Comparison of ENCODE assay signal across 8 cellular contexts in genomic region chr22:21569459-21570161, GRCh38. TPM values are rescaled to one million over a fixed set of nuclear protein-coding genes. Genes with fewer than 3 reads are reported as not detected.
DNase-seq lines count a peak whose midpoint lies in the region; ATAC-seq, FAIRE-seq and TF ChIP-seq lines count a peak whose summit lies in the region.

No MANE protein-coding gene starts in this region.

- H3K4me1 ChIP-seq in A673 (ENCODE audit: insufficient read depth, low read length, poor library complexity, severe bottlenecking) (peaks cover 19% of the 10 kb centered on the region), keratinocyte (ENCODE audit: control insufficient read depth, extremely low read depth, insufficient read depth, low read length) (peaks cover 40% of the 10 kb centered on the region)

- peaks cover 18% of the 10 kb centered on the region for H3K9me1 ChIP-seq in keratinocyte (ENCODE audit: control insufficient read depth, extremely low read depth, insufficient read depth, low read length)

- peak overlapping the region; percentile 97 for H3K4me2 ChIP-seq in keratinocyte (ENCODE audit: control insufficient read depth, extremely low read depth, insufficient read depth, low read depth, low read length)

- H3K9ac ChIP-seq in keratinocyte (ENCODE audit: control insufficient read depth, extremely low read depth, insufficient read depth, low read length) = peak overlapping the region; percentile 98

- H3K9me3 ChIP-seq in A673 (ENCODE audit: low read depth, low read length, poor library complexity, severe bottlenecking) = no peaks in the 10 kb centered on the region
- no peaks in the 10 kb centered on the region for H3K9me3 ChIP-seq in keratinocyte (ENCODE audit: control insufficient read depth, low read depth, low read length)

- peaks cover 54% of the 10 kb centered on the region for H4K20me1 ChIP-seq in keratinocyte (ENCODE audit: control insufficient read depth, extremely low read depth, insufficient read depth, low read length)

- H3K36me3 ChIP-seq in A673 (ENCODE audit: insufficient read depth, low read length, poor library complexity, severe bottlenecking) (no peaks in the 10 kb centered on the region), H7 (replicated peaks; ENCODE audit: control insufficient read depth, insufficient read depth, low read length) (peaks cover 3% of the 10 kb centered on the region), keratinocyte (ENCODE audit: control insufficient read depth in 2 of 2, extremely low read depth in 1 of 2, insufficient read depth in 2 of 2, low read length in 2 of 2) (peaks cover 5 to 23% of the 10 kb centered on the region in 2 experiments)

- H3K27me3 ChIP-seq in A673 (replicated peaks; ENCODE audit: insufficient read depth, low read depth, low read length, poor library complexity) (no peaks in the 10 kb centered on the region), H7 (ENCODE audit: control insufficient read depth, insufficient read depth, low read length) (no peaks in the 10 kb centered on the region), keratinocyte (ENCODE audit: control insufficient read depth, extremely low read depth, insufficient read depth, low read length) (no peaks in the 10 kb centered on the region)

- no peak overlapping the region for H2AFZ ChIP-seq in keratinocyte (ENCODE audit: control insufficient read depth, low read length)

- CTCF ChIA-PET in A673 (lab: Charles Lee) = interaction anchor here (0.7 kb wide), 1 partner anchor 1019 kb away, joined by 6 read pairs; no protein-coding TSS in a partner anchor

- H3K79me2 ChIP-seq in keratinocyte (ENCODE audit: control insufficient read depth, insufficient read depth, low read length) = peaks cover 70% of the 10 kb centered on the region

- BruUV-seq in A673 (replicated peaks; lab: Mats Ljungman, UMichigan) = TSS peak; percentile 31

- H3K27ac ChIP-seq in A673 (ENCODE audit: low read depth, low read length, poor library complexity, severe bottlenecking) (peak overlapping the region; percentile 99), VCaP (peak overlapping the region; percentile 98), keratinocyte (ENCODE audit: control insufficient read depth, insufficient read depth, low read length) (no peak overlapping the region)

- peak overlapping the region; percentile 97 for H3K4me3 ChIP-seq in A673 (ENCODE audit: low read depth, low read length, poor library complexity, severe bottlenecking)
- H3K4me3 ChIP-seq in H7 (ENCODE audit: insufficient read depth, low read depth, low read length) = no peak overlapping the region; the same call in 1 of the 2 replicates
- peak overlapping the region; percentile 20 to 83 (median 79) for H3K4me3 ChIP-seq in keratinocyte (ENCODE audit: control insufficient read depth in 2 of 3, extremely low read depth in 1 of 3, insufficient read depth in 2 of 3, low read depth in 1 of 3, low read length in 3 of 3)

- dilution Hi-C loops in keratinocyte (cut with MboI; ENCODE audit: extremely low pct_ligation_motif_present, low sequenced_read_pairs) = no loop called here

- no peak for FAIRE-seq in keratinocyte (lab: Jason Lieb, UNC)

- TF ChIP-seq CTCF in A673 (conservative IDR thresholded peaks at IDR 0.05; ENCODE audit: low read depth, low read length) (no peak), VCaP (conservative IDR thresholded peaks at IDR 0.05) (no peak), keratinocyte (optimal IDR thresholded peaks at IDR 0.05 in 1 of 3, IDR thresholded peaks at IDR 0.05 in 1 of 3, conservative IDR thresholded peaks at IDR 0.05 in 1 of 3; ENCODE audit: extremely low read depth in 1 of 3, insufficient read depth in 2 of 3, low read length in 3 of 3) (no peak)

- intact Hi-C loops in A673 (cut with micrococcal nuclease; ENCODE audit: unreplicated experiment) = no loop called here

- no peak for ATAC-seq in GM21528 (IDR thresholded peaks at IDR 0.05; ENCODE audit: low FRiP score, unreplicated experiment)

- POLR2A ChIA-PET in A673 (lab: Charles Lee; ENCODE audit: low non-redundant PET) = no interaction called here

- DNase-seq in A673 (ENCODE audit: low spot score) (no peak), H7 (peak; percentile 22), keratinocyte (ENCODE audit: low read depth, low spot score) (no peak), DMS153 (lab: John Stamatoyannopoulos, UW) (no peak), NCI-H82 treated with DMSO at 0.1 percent for 48 hours (lab: John Stamatoyannopoulos, UW; ENCODE audit: unreplicated experiment) (no peak), DMS 273 (lab: John Stamatoyannopoulos, UW; ENCODE audit: unreplicated experiment) (no peak)

RNA-seq across cellular contexts. Expression of gene UBE2L3, which starts 2.1 kb away (rescaled TPM):
- 111 and 118 TPM in 2 replicates for total RNA-seq in A673 (2021)
- 84.0 and 90.2 TPM in 2 replicates for total RNA-seq in H7 (2014; rRNA removed; shearing (Covaris generic))
- polyA plus RNA-seq in keratinocyte = 43.7 to 92.1 TPM (median 80.8 TPM) in 3 replicates
- polyA plus RNA-seq in keratinocyte (2011; ENCODE audit: low read depth) = 24.2 TPM
- 76.9 and 97.2 TPM in 2 replicates for polyA plus RNA-seq in keratinocyte (2011; cell fraction: cytosol; rRNA removed)
- polyA plus RNA-seq in keratinocyte (2011; cell fraction: nucleus; rRNA removed) = 37.2 and 41.9 TPM in 2 replicates
- polyA plus RNA-seq in keratinocyte (2012; ENCODE audit: low replicate concordance) = 54.2 and 88.0 TPM in 2 replicates
- polyA minus RNA-seq in keratinocyte = 31.9 to 42.9 TPM (median 37.8 TPM) in 3 replicates
- 33.0 TPM for polyA minus RNA-seq in keratinocyte (2011; cell fraction: cytosol; rRNA and poly(A)+ RNA removed)
- 11.4 and 18.1 TPM in 2 replicates for polyA minus RNA-seq in keratinocyte (2011; cell fraction: nucleus; rRNA and poly(A)+ RNA removed)

RNA-seq across cellular contexts. Expression of gene RIMBP3C, which starts 18.3 kb away (rescaled TPM):
- 1.8 and 1.9 TPM in 2 replicates for total RNA-seq in A673 (2021)
- 0.17 and 0.70 TPM in 2 replicates for total RNA-seq in H7 (2014; rRNA removed; shearing (Covaris generic))
- polyA plus RNA-seq in keratinocyte = 0.01 TPM in 1 of 3 replicates, not detected in the others
- not detected for polyA plus RNA-seq in keratinocyte (2011; ENCODE audit: low read depth)
- polyA plus RNA-seq in keratinocyte (2011; cell fraction: cytosol; rRNA removed) = not detected in 2 replicates
- polyA plus RNA-seq in keratinocyte (2011; cell fraction: nucleus; rRNA removed) = not detected in 2 replicates
- polyA plus RNA-seq in keratinocyte (2012; ENCODE audit: low replicate concordance) = not detected in 2 replicates
- 0.10 TPM in 1 of 3 replicates, not detected in the others for polyA minus RNA-seq in keratinocyte
- not detected for polyA minus RNA-seq in keratinocyte (2011; cell fraction: cytosol; rRNA and poly(A)+ RNA removed)
- polyA minus RNA-seq in keratinocyte (2011; cell fraction: nucleus; rRNA and poly(A)+ RNA removed) = not detected in 2 replicates
